9 cellular contexts compared by ENCODE assay signal in the genomic region with DNA sequence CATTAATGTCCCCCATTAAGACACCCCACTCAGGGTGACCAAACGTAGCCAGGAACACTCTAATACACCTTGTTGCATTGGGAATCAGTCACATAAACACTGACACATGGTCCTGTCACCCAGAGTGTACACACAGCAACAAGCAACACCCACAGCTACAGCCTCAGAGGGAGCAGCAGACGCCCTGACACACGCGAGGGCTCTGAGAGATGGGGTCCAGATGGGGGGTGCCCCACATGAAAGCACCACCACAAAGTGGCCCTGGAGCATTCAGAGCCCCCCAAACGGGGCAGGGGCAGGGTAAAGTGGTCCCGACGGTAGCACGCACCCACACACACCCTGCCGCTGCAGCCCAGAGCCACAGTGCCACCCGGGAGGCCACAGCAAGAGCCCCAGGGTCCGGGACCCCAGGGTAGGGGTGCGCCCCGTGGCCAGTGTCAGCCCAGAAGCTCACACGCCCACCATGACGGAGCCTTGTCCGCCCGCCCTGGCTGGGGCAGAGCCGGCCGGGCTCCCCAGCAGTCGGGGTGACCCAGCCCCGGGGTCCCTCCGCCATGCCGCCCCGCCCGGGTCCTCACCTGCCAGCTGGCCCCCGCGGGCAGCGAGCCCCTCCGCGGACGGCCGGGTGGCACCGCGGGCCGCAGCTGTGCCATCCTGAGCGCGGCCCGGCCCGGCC. TPM values are rescaled to one million over a fixed set of nuclear protein-coding genes. Genes with fewer than 3 reads are reported as not detected.
DNase-seq lines count a peak whose midpoint lies in the region; ATAC-seq and TF ChIP-seq lines count a peak whose summit lies in the region.
"Had no signal": no experiment of that assay in that cellular context is flagged by ENCODE, and none has a peak within 500 bp of the region (broad histone marks: within the 10 kb centered on the region; RNA-seq: fewer than 3 reads in every experiment).

No MANE protein-coding gene starts in this region.

- H3K27me3 Mint-ChIP-seq in activated CD4-positive, alpha-beta T cell treated with anti-CD3 and anti-CD28 coated beads for 36 hours: peaks cover 21% of the 10 kb centered on the region
- H3K27me3 Mint-ChIP-seq in activated naive CD8-positive, alpha-beta T cell treated with anti-CD3 and anti-CD28 coated beads, Interleukin-2, amount 50 U/mL, for 24 hours: peaks cover 26% of the 10 kb centered on the region
- peaks cover 58% of the 10 kb centered on the region for H3K27me3 Mint-ChIP-seq in stimulated activated naive CD8-positive, alpha-beta T cell treated with anti-CD3 and anti-CD28 coated beads, Interleukin-15, amount 100 ng/mL, for 72 hours

- ATAC-seq in activated CD4-positive, alpha-beta T cell treated with anti-CD3 and anti-CD28 coated beads for 36 hours: no peak
- no peak for ATAC-seq in activated naive CD8-positive, alpha-beta T cell treated with anti-CD3 and anti-CD28 coated beads, Interleukin-2, amount 50 U/mL, for 24 hours
- no peak for ATAC-seq in left lung
- ATAC-seq in stimulated activated naive CD8-positive, alpha-beta T cell treated with anti-CD3 and anti-CD28 coated beads, Interleukin-15, amount 100 ng/mL, for 72 hours: peak; percentile 45

- peak overlapping the region; percentile 32 to 36 for H3K4me3 ChIP-seq in left lung

- no peak overlapping the region for H3K27ac Mint-ChIP-seq in activated CD4-positive, alpha-beta T cell treated with anti-CD3 and anti-CD28 coated beads for 36 hours
- H3K27ac Mint-ChIP-seq in activated naive CD8-positive, alpha-beta T cell treated with anti-CD3 and anti-CD28 coated beads, Interleukin-2, amount 50 U/mL, for 24 hours: no peak overlapping the region
- no peak overlapping the region for H3K27ac Mint-ChIP-seq in stimulated activated naive CD8-positive, alpha-beta T cell treated with anti-CD3 and anti-CD28 coated beads, Interleukin-15, amount 100 ng/mL, for 72 hours
- H3K27ac Mint-ChIP-seq: activated B cell treated with CpG ODN at 0.5 μM for 24 hours had no signal

- no peaks in the 10 kb centered on the region for H3K9me3 Mint-ChIP-seq in activated CD4-positive, alpha-beta T cell treated with anti-CD3 and anti-CD28 coated beads for 36 hours (ENCODE audit: low read depth)
- H3K9me3 Mint-ChIP-seq in activated naive CD8-positive, alpha-beta T cell treated with anti-CD3 and anti-CD28 coated beads, Interleukin-2, amount 50 U/mL, for 24 hours: no peaks in the 10 kb centered on the region
- H3K9me3 Mint-ChIP-seq in stimulated activated naive CD8-positive, alpha-beta T cell treated with anti-CD3 and anti-CD28 coated beads, Interleukin-15, amount 100 ng/mL, for 72 hours: no peaks in the 10 kb centered on the region
- H3K9me3 Mint-ChIP-seq: activated B cell treated with CpG ODN at 0.5 μM for 24 hours had no signal

- no peaks in the 10 kb centered on the region for H3K36me3 Mint-ChIP-seq in activated CD4-positive, alpha-beta T cell treated with anti-CD3 and anti-CD28 coated beads for 36 hours (ENCODE audit: low read depth)
- no peaks in the 10 kb centered on the region for H3K36me3 Mint-ChIP-seq in activated naive CD8-positive, alpha-beta T cell treated with anti-CD3 and anti-CD28 coated beads, Interleukin-2, amount 50 U/mL, for 24 hours (ENCODE audit: low read depth)

- CTCF ChIA-PET in activated CD4-positive, alpha-beta T cell treated with anti-CD3 and anti-CD28 coated beads for 36 hours (lab: Charles Lee): no interaction called here

- no peaks in the 10 kb centered on the region for H3K36me3 ChIP-seq in left lung

- peak overlapping the region; percentile 29 for H3K4me3 Mint-ChIP-seq in activated CD4-positive, alpha-beta T cell treated with anti-CD3 and anti-CD28 coated beads for 36 hours
- peak overlapping the region; percentile 20 for H3K4me3 Mint-ChIP-seq in activated naive CD8-positive, alpha-beta T cell treated with anti-CD3 and anti-CD28 coated beads, Interleukin-2, amount 50 U/mL, for 24 hours
- H3K4me3 Mint-ChIP-seq in stimulated activated naive CD8-positive, alpha-beta T cell treated with anti-CD3 and anti-CD28 coated beads, Interleukin-15, amount 100 ng/mL, for 72 hours: peak overlapping the region; percentile 26 to 43

- POLR2A ChIA-PET in activated CD4-positive, alpha-beta T cell treated with anti-CD3 and anti-CD28 coated beads for 36 hours (lab: Charles Lee): no interaction called here

- H3K9me3 ChIP-seq in left lung: no peaks in the 10 kb centered on the region

- peaks cover 5 to 62% of the 10 kb centered on the region in 2 donors for H3K27me3 ChIP-seq in left lung

- no peak overlapping the region for H3K27ac ChIP-seq in left lung

- no peak for TF ChIP-seq CTCF in left lung (IDR thresholded peaks at IDR 0.05)

- no peak for DNase-seq in activated CD4-positive, alpha-beta T cell treated with anti-CD3 and anti-CD28 coated beads for 36 hours
- DNase-seq in activated CD4-positive, alpha-beta T cell treated with anti-CD3 and anti-CD28 coated beads, Interleukin-2, amount 50 U/mL, for 1 hour: no peak
- DNase-seq in activated naive CD8-positive, alpha-beta T cell treated with anti-CD3 and anti-CD28 coated beads, Interleukin-2, amount 50 U/mL, for 24 hours: no peak
- DNase-seq in left lung (no peak), NCI-H510A treated with DMSO at 0.1 percent for 48 hours (lab: John Stamatoyannopoulos, UW) (no peak), NCI-H1436 (lab: John Stamatoyannopoulos, UW) (no peak), kidney glomerular epithelial cell (lab: John Stamatoyannopoulos, UW) (no peak)
- no peak for DNase-seq in stimulated activated naive CD8-positive, alpha-beta T cell treated with anti-CD3 and anti-CD28 coated beads, Interleukin-15, amount 100 ng/mL, for 72 hours

- H3K4me1 Mint-ChIP-seq in activated CD4-positive, alpha-beta T cell treated with anti-CD3 and anti-CD28 coated beads for 36 hours: peaks cover 2% of the 10 kb centered on the region
- H3K4me1 Mint-ChIP-seq in activated naive CD8-positive, alpha-beta T cell treated with anti-CD3 and anti-CD28 coated beads, Interleukin-2, amount 50 U/mL, for 24 hours: peaks cover 2% of the 10 kb centered on the region
- H3K4me1 Mint-ChIP-seq in stimulated activated naive CD8-positive, alpha-beta T cell treated with anti-CD3 and anti-CD28 coated beads, Interleukin-15, amount 100 ng/mL, for 72 hours: peaks cover 5% of the 10 kb centered on the region

- peaks cover 0 to 8% of the 10 kb centered on the region in 2 donors for H3K4me1 ChIP-seq in left lung

- intact Hi-C loops in activated CD4-positive, alpha-beta T cell treated with anti-CD3 and anti-CD28 coated beads for 36 hours (cut with DNase I, micrococcal nuclease): loop anchor here in 1 of 2 experiments (1.0 to 2.0 kb wide), 2 partner anchors 15 to 37 kb away; no protein-coding TSS in a partner anchor
- intact Hi-C loops in left lung (cut with DNase I): no loop called here

RNA-seq across cellular contexts. Expression of a gene that starts 47.3 kb away (rescaled TPM):
- 1 to 10 TPM; 2.1 to 2.5 TPM for total RNA-seq in activated CD4-positive, alpha-beta T cell treated with anti-CD3 and anti-CD28 coated beads for 36 hours
- total RNA-seq in left lung: 10 to 100 TPM; 20.7 to 44.2 TPM

Comparison
In these comparisons a context has a peak if more than half of its experiments do, and no peak if none do; other contexts are left out.
1. RNA of a gene that starts 47.3 kb away (total RNA-seq): 20.7 to 44.2 TPM in left lung; 2.1 to 2.5 TPM in activated CD4-positive, alpha-beta T cell treated with anti-CD3 and anti-CD28 coated beads for 36 hours; every median in the first group is over 4 times any median in the second.
2. Peak in every context shown above with its lines, with median percentiles within 50 percentile points of each other: H3K4me3 Mint-ChIP-seq.